1 cellular context compared by ENCODE assay signal in genomic region chr11:17013548-17014320, GRCh38.
TF ChIP-seq lines count a peak whose summit lies in the region.

No MANE protein-coding gene starts in this region.

TF ChIP-seq in HepG2, 621 proteins besides CTCF, POLR2A, EP300 and RAD21 (continued from another document and continues in another):
- TF ChIP-seq E2F2 (CRISPR knock-in tag; IDR thresholded peaks at IDR 0.05; ENCODE audit: borderline replicate concordance) (0 out of 2 replicates have a peak, but pooled peaks have one; percentile 25), ZNF720 (CRISPR knock-in tag; IDR thresholded peaks at IDR 0.05) (no peak), DR1 (CRISPR knock-in tag; IDR thresholded peaks at IDR 0.05) (no peak), BATF2 (CRISPR knock-in tag; IDR thresholded peaks at IDR 0.05) (no peak), MBNL3 (CRISPR knock-in tag; conservative IDR thresholded peaks at IDR 0.05) (no peak), ZFP1 (CRISPR knock-in tag; IDR thresholded peaks at IDR 0.05) (no peak), USF2 (IDR thresholded peaks at IDR 0.05; ENCODE audit: low read depth, low read length) (no peak), USF2 (CRISPR knock-in tag; IDR thresholded peaks at IDR 0.05; ENCODE audit: borderline replicate concordance) (no peak), ZBED4 (CRISPR knock-in tag; IDR thresholded peaks at IDR 0.05; ENCODE audit: borderline replicate concordance) (no peak), ZSCAN9 (CRISPR knock-in tag; IDR thresholded peaks at IDR 0.05; ENCODE audit: borderline replicate concordance) (no peak), MAZ (IDR thresholded peaks at IDR 0.05; ENCODE audit: borderline replicate concordance, low read depth, low read length) (no peak), MAZ (CRISPR knock-in tag; IDR thresholded peaks at IDR 0.05; ENCODE audit: low read depth) (no peak; the same call in 1 of the 2 replicates), MXI1 (IDR thresholded peaks at IDR 0.05; ENCODE audit: borderline replicate concordance, low read depth, low read length) (no peak), ZNF205 (CRISPR knock-in tag; IDR thresholded peaks at IDR 0.05) (no peak), ZNF318 (CRISPR knock-in tag; IDR thresholded peaks at IDR 0.05) (0 out of 2 replicates have a peak, but pooled peaks have one; percentile 41), KDM5B (CRISPR knock-in tag; IDR thresholded peaks at IDR 0.05; ENCODE audit: borderline replicate concordance) (peak; percentile 66; the same call in 1 of the 2 replicates), ZBTB39 (CRISPR knock-in tag; IDR thresholded peaks at IDR 0.05) (no peak), IKZF4 (CRISPR knock-in tag; IDR thresholded peaks at IDR 0.05; ENCODE audit: borderline replicate concordance, low read depth, not compliant biosample characterization) (no peak), ZNF710 (CRISPR knock-in tag; IDR thresholded peaks at IDR 0.05; ENCODE audit: borderline replicate concordance) (no peak), MAFF (IDR thresholded peaks at IDR 0.05; ENCODE audit: low read depth, low read length) (no peak), REPIN1 (CRISPR knock-in tag; IDR thresholded peaks at IDR 0.05; ENCODE audit: borderline replicate concordance, low read depth) (no peak), ARNT2 (CRISPR knock-in tag; IDR thresholded peaks at IDR 0.05; ENCODE audit: low read depth) (no peak), ZNF780A (CRISPR knock-in tag; IDR thresholded peaks at IDR 0.05) (no peak), FOXO1 (CRISPR knock-in tag; IDR thresholded peaks at IDR 0.05) (no peak), ZNF770 (CRISPR knock-in tag; IDR thresholded peaks at IDR 0.05) (0 out of 2 replicates have a peak, but pooled peaks have one; percentile 10), RBAK (CRISPR knock-in tag; IDR thresholded peaks at IDR 0.05) (no peak), SMARCE1 (IDR thresholded peaks at IDR 0.05; ENCODE audit: borderline replicate concordance) (no peak), ZBTB46 (CRISPR knock-in tag; IDR thresholded peaks at IDR 0.05; ENCODE audit: borderline replicate concordance) (no peak), ZMYM3 (CRISPR knock-in tag; IDR thresholded peaks at IDR 0.05) (no peak), ZNF670 (CRISPR knock-in tag; IDR thresholded peaks at IDR 0.05; ENCODE audit: borderline replicate concordance) (no peak), MIER3 (CRISPR knock-in tag; IDR thresholded peaks at IDR 0.05; ENCODE audit: borderline replicate concordance) (no peak)
